Comparison of ENCODE assay signal across 8 cellular contexts in genomic region chr13:75219479-75220237, GRCh38.
DNase-seq lines count a peak whose midpoint lies in the region; ATAC-seq, FAIRE-seq and TF ChIP-seq lines count a peak whose summit lies in the region.

No MANE protein-coding gene starts in this region.

- peak overlapping the region; percentile 15 for H3K4me3 ChIP-seq in lower lobe of right lung

- ATAC-seq in HG03354 (IDR thresholded peaks at IDR 0.05; ENCODE audit: poor library complexity, severe bottlenecking, unreplicated experiment) (peak; percentile 99), lower lobe of right lung (peak; percentile 92 to 93)

- DNase-seq in C1 segment of cervical spinal cord (lab: John Stamatoyannopoulos, UW) (peak; percentile 9 to 86 (median 56)), GM19239 (ENCODE audit: insufficient read length, low spot score) (peak; percentile 54), NCI-H526 treated with DMSO at 0.1 percent for 48 hours (lab: John Stamatoyannopoulos, UW) (peak; percentile 76), ecto neural progenitor cell (ENCODE audit: low spot score) (peak; percentile 94), lower lobe of right lung (peak; percentile 83)
- peak; percentile 89 for DNase-seq in activated CD4-positive, alpha-beta memory T cell treated with anti-CD3 and anti-CD28 coated beads for 36 hours
- DNase-seq in stimulated activated CD8-positive, alpha-beta memory T cell treated with anti-CD3 and anti-CD28 coated beads, Interleukin-12 subunit alpha, Interleukin-12 subunit beta, amount 100 ng/mL, for 1 hour (ENCODE audit: low read depth) = peak; percentile 77

- peaks cover 6% of the 10 kb centered on the region for H3K4me1 Mint-ChIP-seq in activated CD4-positive, alpha-beta memory T cell treated with anti-CD3 and anti-CD28 coated beads for 36 hours (ENCODE audit: low read depth)

- H3K27ac ChIP-seq in lower lobe of right lung = no peak overlapping the region

- intact Hi-C loops in activated CD4-positive, alpha-beta memory T cell treated with anti-CD3 and anti-CD28 coated beads for 36 hours (cut with micrococcal nuclease) = loop anchor here (2.0 to 10.0 kb wide), 4 partner anchors 139 to 1465 kb away; no protein-coding TSS in a partner anchor
- intact Hi-C loops in lower lobe of right lung (cut with DNase I) = no loop called here

- no peaks in the 10 kb centered on the region for H3K36me3 ChIP-seq in lower lobe of right lung

- no peak overlapping the region for H3K27ac Mint-ChIP-seq in activated CD4-positive, alpha-beta memory T cell treated with anti-CD3 and anti-CD28 coated beads for 36 hours

- H3K27me3 Mint-ChIP-seq in activated CD4-positive, alpha-beta memory T cell treated with anti-CD3 and anti-CD28 coated beads for 36 hours = peaks cover 21% of the 10 kb centered on the region

- H3K9me3 ChIP-seq in lower lobe of right lung = no peaks in the 10 kb centered on the region

- peaks cover 18% of the 10 kb centered on the region for H3K27me3 ChIP-seq in lower lobe of right lung (ENCODE audit: low read depth)

- CTCF ChIA-PET in activated CD4-positive, alpha-beta memory T cell treated with anti-CD3 and anti-CD28 coated beads for 36 hours (lab: Charles Lee) = interaction anchor here (0.6 to 2.6 kb wide), 34 partner anchors 9 to 1509 kb away, joined by 3 to 18 read pairs (median 4); no protein-coding TSS in a partner anchor

- H3K9me3 Mint-ChIP-seq in activated CD4-positive, alpha-beta memory T cell treated with anti-CD3 and anti-CD28 coated beads for 36 hours = no peaks in the 10 kb centered on the region

- H3K4me1 ChIP-seq in lower lobe of right lung = peaks cover 6% of the 10 kb centered on the region

- peak; percentile 82 for FAIRE-seq in GM19239 (lab: Jason Lieb, UNC)

- no peaks in the 10 kb centered on the region for H3K36me3 Mint-ChIP-seq in activated CD4-positive, alpha-beta memory T cell treated with anti-CD3 and anti-CD28 coated beads for 36 hours

- POLR2A ChIA-PET in activated CD4-positive, alpha-beta memory T cell treated with anti-CD3 and anti-CD28 coated beads for 36 hours (lab: Charles Lee) = interaction anchor here (0.6 kb wide), 1 partner anchor 12 kb away, joined by 3 read pairs; no protein-coding TSS in a partner anchor

- TF ChIP-seq CTCF in lower lobe of right lung (IDR thresholded peaks at IDR 0.05) = peak; percentile 94

- peak overlapping the region; percentile 53 for H3K4me3 Mint-ChIP-seq in activated CD4-positive, alpha-beta memory T cell treated with anti-CD3 and anti-CD28 coated beads for 36 hours
